Comparison of ENCODE assay signal across 1 cellular context in genomic region chr1:205812878-205813754, GRCh38.
A peak's percentile ranks its signal among the peaks of the same experiment; 100 is the strongest.
TF ChIP-seq lines count a peak whose summit lies in the region.

SLC41A1 (minus strand) TSS chr1:205813198; CDS start chr1:205810441, 2,757 bp downstream.

TF ChIP-seq in HepG2, 621 proteins besides CTCF, POLR2A, EP300 and RAD21 (continued from another document and continues in another):
- TF ChIP-seq PRDM15 (CRISPR knock-in tag; IDR thresholded peaks at IDR 0.05): 0 out of 2 replicates have a peak, but pooled peaks have one; percentile 27
- peak; percentile 49; the same call in 1 of the 2 replicates for TF ChIP-seq THAP7 (CRISPR knock-in tag; IDR thresholded peaks at IDR 0.05)
- TF ChIP-seq CCAR2 (optimal IDR thresholded peaks at IDR 0.05; ENCODE audit: low read depth, low read length): no peak
- no peak for TF ChIP-seq ZNF761 (CRISPR knock-in tag; conservative IDR thresholded peaks at IDR 0.05)
- no peak for TF ChIP-seq REL (CRISPR knock-in tag; conservative IDR thresholded peaks at IDR 0.05)
- peak; percentile 46; the same call in 1 of the 2 replicates for TF ChIP-seq UBTF (CRISPR knock-in tag; IDR thresholded peaks at IDR 0.05)
- TF ChIP-seq FOXO4 (CRISPR knock-in tag; conservative IDR thresholded peaks at IDR 0.05): no peak
- no peak for TF ChIP-seq ZNF660 (CRISPR knock-in tag; IDR thresholded peaks at IDR 0.05; ENCODE audit: borderline replicate concordance, low read depth)
- TF ChIP-seq PHF5A (CRISPR knock-in tag; IDR thresholded peaks at IDR 0.05; ENCODE audit: low read depth, unreplicated experiment): no peak
- TF ChIP-seq PAWR (CRISPR knock-in tag; IDR thresholded peaks at IDR 0.05; ENCODE audit: borderline replicate concordance): no peak
- TF ChIP-seq AKNA (CRISPR knock-in tag; IDR thresholded peaks at IDR 0.05; ENCODE audit: borderline replicate concordance): no peak
- no peak for TF ChIP-seq SMC3 (IDR thresholded peaks at IDR 0.05; ENCODE audit: low read length)
- TF ChIP-seq SPEN (CRISPR knock-in tag; IDR thresholded peaks at IDR 0.05; ENCODE audit: low read depth): no peak
- TF ChIP-seq ZNF547 (CRISPR knock-in tag; IDR thresholded peaks at IDR 0.05): no peak; the same call in 1 of the 2 replicates
- TF ChIP-seq KDM5B (CRISPR knock-in tag; IDR thresholded peaks at IDR 0.05; ENCODE audit: borderline replicate concordance): peak; percentile 43; the same call in 1 of the 2 replicates
- no peak for TF ChIP-seq REST (IDR thresholded peaks at IDR 0.05; ENCODE audit: borderline replicate concordance in 1 of 2, low read depth in 1 of 2, low read length in 2 of 2)
- no peak for TF ChIP-seq ZNF570 (CRISPR knock-in tag; IDR thresholded peaks at IDR 0.05; ENCODE audit: borderline replicate concordance)
- TF ChIP-seq ZNF740 (CRISPR knock-in tag; IDR thresholded peaks at IDR 0.05): peak; percentile 89
- TF ChIP-seq ZNF138 (CRISPR knock-in tag; IDR thresholded peaks at IDR 0.05; ENCODE audit: low read depth): no peak
- peak; percentile 51 for TF ChIP-seq GMEB1 (CRISPR knock-in tag; IDR thresholded peaks at IDR 0.05; ENCODE audit: borderline replicate concordance)
- TF ChIP-seq CBFB (CRISPR knock-in tag; IDR thresholded peaks at IDR 0.05): no peak
- no peak for TF ChIP-seq ATF7-NPFF (CRISPR knock-in tag; IDR thresholded peaks at IDR 0.05; ENCODE audit: low read depth)
- no peak for TF ChIP-seq HMGXB3 (CRISPR knock-in tag; IDR thresholded peaks at IDR 0.05; ENCODE audit: borderline replicate concordance)
- no peak; the same call in 1 of the 2 replicates for TF ChIP-seq ZIK1 (CRISPR knock-in tag; IDR thresholded peaks at IDR 0.05; ENCODE audit: borderline replicate concordance, low read depth)
- TF ChIP-seq ZNF776 (CRISPR knock-in tag; IDR thresholded peaks at IDR 0.05): 0 out of 2 replicates have a peak, but pooled peaks have one; percentile 50
- TF ChIP-seq ZFY (CRISPR knock-in tag; IDR thresholded peaks at IDR 0.05): peak; percentile 50; the same call in 1 of the 2 replicates
- TF ChIP-seq ZSCAN25 (CRISPR knock-in tag; IDR thresholded peaks at IDR 0.05): peak; percentile 67; the same call in 1 of the 2 replicates
- TF ChIP-seq SALL2 (CRISPR knock-in tag; IDR thresholded peaks at IDR 0.05): no peak
- TF ChIP-seq KAT8 (CRISPR knock-in tag; IDR thresholded peaks at IDR 0.05): no peak
- TF ChIP-seq CREBL2 (CRISPR knock-in tag; IDR thresholded peaks at IDR 0.05; ENCODE audit: borderline replicate concordance): no peak
